Comparison of ENCODE assay signal across 9 cellular contexts in genomic region chr5:129905467-129906176, GRCh38. TPM values are rescaled to one million over a fixed set of nuclear protein-coding genes. Genes with fewer than 3 reads are reported as not detected.
DNase-seq lines count a peak whose midpoint lies in the region; ATAC-seq and TF ChIP-seq lines count a peak whose summit lies in the region.
"Had no signal": no experiment of that assay in that cellular context is flagged by ENCODE, and none has a peak within 500 bp of the region (broad histone marks: within the 10 kb centered on the region; RNA-seq: fewer than 3 reads in every experiment).

No MANE protein-coding gene starts in this region.

- no peaks in the 10 kb centered on the region for H3K27me3 ChIP-seq in breast epithelium
- H3K27me3 ChIP-seq in stomach smooth muscle (ENCODE audit: control insufficient read depth in 1 of 2, insufficient read depth in 2 of 2, low read length in 2 of 2): peaks cover 4 to 17% of the 10 kb centered on the region in 2 donors
- H3K27me3 ChIP-seq: adrenal gland had no signal

- no peak for TF ChIP-seq CTCF in AG09309 (IDR thresholded peaks at IDR 0.05; ENCODE audit: control insufficient read depth, insufficient read depth, low read depth, low read length, missing control alignments)
- TF ChIP-seq CTCF in breast epithelium (IDR thresholded peaks at IDR 0.05): no peak

- no peak for TF ChIP-seq POLR2A in breast epithelium (IDR thresholded peaks at IDR 0.05)

- DNase-seq in AG09309 (ENCODE audit: low read depth): no peak
- peak; percentile 50 for DNase-seq in HT1080 (ENCODE audit: low read depth)
- DNase-seq in breast epithelium (ENCODE audit: low spot score in 2 of 2): no peak
- peak; percentile 67 for DNase-seq in left kidney (ENCODE audit: low read depth, low spot score)
- no peak for DNase-seq in middle frontal gyrus (ENCODE audit: extremely low spot score, low spot score)

- H3K36me3 ChIP-seq in breast epithelium: no peaks in the 10 kb centered on the region
- no peaks in the 10 kb centered on the region for H3K36me3 ChIP-seq in stomach smooth muscle (ENCODE audit: control insufficient read depth in 2 of 2, insufficient read depth in 2 of 2, low read length in 2 of 2)
- H3K36me3 ChIP-seq: adrenal gland had no signal

- H3K9ac ChIP-seq in stomach smooth muscle (ENCODE audit: low read length in 2 of 2): peak overlapping the region in 1 of 2 donors; percentile 30

- peaks cover 0 to 7% of the 10 kb centered on the region in 2 donors for H3K4me1 ChIP-seq in breast epithelium
- peaks cover 22% of the 10 kb centered on the region for H3K4me1 ChIP-seq in stomach smooth muscle (ENCODE audit: control insufficient read depth, insufficient read depth, low read length)

- intact Hi-C loops in breast epithelium (cut with DNase I; ENCODE audit: low total_unique reads): no loop called here

- H3K27ac ChIP-seq in breast epithelium (peak overlapping the region in 1 of 2 donors; percentile 90), stomach smooth muscle (ENCODE audit: low read length) (no peak overlapping the region)

- ATAC-seq in GM18907 (IDR thresholded peaks at IDR 0.05; ENCODE audit: unreplicated experiment): no peak
- ATAC-seq in HG03432 (IDR thresholded peaks at IDR 0.05; ENCODE audit: unreplicated experiment): no peak

- H3K4me3 ChIP-seq in AG09309 (ENCODE audit: control insufficient read depth, low read depth, low read length): peak overlapping the region; percentile 81
- H3K4me3 ChIP-seq in breast epithelium: peak overlapping the region; percentile 59 to 69 (median 61)
- peak overlapping the region; percentile 61 to 82 for H3K4me3 ChIP-seq in stomach smooth muscle (ENCODE audit: low read length in 2 of 2)

- H3K9me3 ChIP-seq in breast epithelium (no peaks in the 10 kb centered on the region), stomach smooth muscle (ENCODE audit: control insufficient read depth in 2 of 2, low read length in 2 of 2) (no peaks in the 10 kb centered on the region)
- H3K9me3 ChIP-seq: adrenal gland had no signal

RNA-seq across cellular contexts. Expression of gene CHSY3, which starts 1.4 kb away (rescaled TPM):
- total RNA-seq in HT1080 (2014; rRNA removed; shearing (Covaris generic)): 10.5 and 11.8 TPM in 2 replicates
- polyA plus RNA-seq in HT1080 (2015; cell fraction: cytosol; rRNA removed): 3.2 and 5.1 TPM in 2 replicates
- 15.7 TPM in 2 replicates for polyA plus RNA-seq in HT1080 (2015; cell fraction: nucleus; rRNA removed)
- total RNA-seq in breast epithelium: 1 to 10 TPM; 2.5 to 4.9 (median 3.7) TPM

Comparison
In these comparisons a context has a peak if more than half of its experiments do, and no peak if none do; other contexts are left out.
1. DNase-seq: peak in HT1080 (single experiment) and left kidney (single experiment); none in AG09309 (single experiment), breast epithelium (0 of 2) and middle frontal gyrus (single experiment).
2. Peak in every context shown above with its lines, with median percentiles within 50 percentile points of each other: H3K4me3 ChIP-seq.